11 cellular contexts compared by ENCODE assay signal in genomic region chr7:139830779-139831498, GRCh38.
DNase-seq lines count a peak whose midpoint lies in the region; ATAC-seq and TF ChIP-seq lines count a peak whose summit lies in the region.
"Had no signal": no experiment of that assay in that cellular context is flagged by ENCODE, and none has a peak within 500 bp of the region (broad histone marks: within the 10 kb centered on the region; RNA-seq: fewer than 3 reads in every experiment).

No MANE protein-coding gene starts in this region.

- ATAC-seq in HG03108 (IDR thresholded peaks at IDR 0.05; ENCODE audit: unreplicated experiment) (peak; percentile 46), HG03045 (IDR thresholded peaks at IDR 0.05; ENCODE audit: unreplicated experiment) (no peak)
- ATAC-seq: K562, Panc1 had no signal

- H3K27ac ChIP-seq in coronary artery = peak overlapping the region in 1 of 2 donors; percentile 29
- no peak overlapping the region for H3K27ac ChIP-seq in subcutaneous abdominal adipose tissue (ENCODE audit: low read depth, low read length)

- H3K36me3 ChIP-seq in subcutaneous abdominal adipose tissue (ENCODE audit: control insufficient read depth in 5 of 5, insufficient read depth in 5 of 5, low read length in 5 of 5) = no peaks in the 10 kb centered on the region

- no peaks in the 10 kb centered on the region for H3K4me1 ChIP-seq in subcutaneous abdominal adipose tissue (ENCODE audit: control insufficient read depth in 5 of 5, insufficient read depth in 5 of 5, low read length in 5 of 5)

- no peak for TF ChIP-seq CTCF in coronary artery (IDR thresholded peaks at IDR 0.05)

- no peaks in the 10 kb centered on the region for H3K27me3 ChIP-seq in subcutaneous abdominal adipose tissue (ENCODE audit: control insufficient read depth in 5 of 5, insufficient read depth in 4 of 5, low read length in 5 of 5)

- H3K4me3 ChIP-seq in coronary artery (peak overlapping the region; percentile 53), subcutaneous abdominal adipose tissue (ENCODE audit: low read depth in 1 of 5, low read length in 5 of 5) (peak overlapping the region; percentile 5 to 60 (median 47))
- H3K4me3 ChIP-seq: K562 had no signal

- H3K9me3 ChIP-seq in subcutaneous abdominal adipose tissue (ENCODE audit: control insufficient read depth in 5 of 5, low read length in 5 of 5) = no peaks in the 10 kb centered on the region

- peak; percentile 37 for DNase-seq in activated CD8-positive, alpha-beta memory T cell treated with anti-CD3 and anti-CD28 coated beads for 24 hours
- no peak for DNase-seq in activated CD8-positive, alpha-beta memory T cell treated with anti-CD3 and anti-CD28 coated beads, Interleukin-2, amount 50 U/mL, for 48 hours
- DNase-seq in coronary artery (ENCODE audit: low spot score) = no peak
- DNase-seq in NCI-H1105 (lab: John Stamatoyannopoulos, UW) = no peak
- DNase-seq in head of caudate nucleus = no peak
- DNase-seq: effector CD8-positive, alpha-beta T cell had no signal

- intact Hi-C loops in head of caudate nucleus (cut with DNase I) = no loop called here

- H3K9ac ChIP-seq in subcutaneous abdominal adipose tissue (ENCODE audit: low read length in 5 of 5) = no peak overlapping the region
